ENCODE assay signal across 11 cellular contexts in genomic region chr18:24446953-24447537, GRCh38. TPM values are rescaled to one million over a fixed set of nuclear protein-coding genes. Genes with fewer than 3 reads are reported as not detected.
DNase-seq lines count a peak whose midpoint lies in the region; ATAC-seq and TF ChIP-seq lines count a peak whose summit lies in the region.
"Had no signal": no experiment of that assay in that cellular context is flagged by ENCODE, and none has a peak within 500 bp of the region (broad histone marks: within the 10 kb centered on the region; RNA-seq: fewer than 3 reads in every experiment).

No MANE protein-coding gene starts in this region.

- peaks cover 49% of the 10 kb centered on the region for H3K36me3 Mint-ChIP-seq in effector memory CD8-positive, alpha-beta T cell (ENCODE audit: insufficient read depth)

- no peak overlapping the region for H3K9ac ChIP-seq in PC-3 (ENCODE audit: low read length)

- no peaks in the 10 kb centered on the region for H3K9me3 ChIP-seq in PC-3 (ENCODE audit: low read length)

- peaks cover 64% of the 10 kb centered on the region for H3K36me3 ChIP-seq in PC-3 (ENCODE audit: low read depth, low read length)

- H3K4me3 Mint-ChIP-seq in effector memory CD8-positive, alpha-beta T cell, result no peak overlapping the region
- H3K4me3 Mint-ChIP-seq: activated B cell treated with CpG ODN at 0.5 μM for 24 hours had no signal

- no peaks in the 10 kb centered on the region for H3F3A ChIP-seq in PC-3 (ENCODE audit: low read length, unreplicated experiment)

- intact Hi-C loops in PC-3 (cut with micrococcal nuclease), result loop anchor here (1.0 kb wide), 1 partner anchor 42 kb away; no protein-coding TSS in a partner anchor

- no peak overlapping the region for H3K4me2 ChIP-seq in PC-3 (ENCODE audit: low read length)

- DNase-seq in AG09309 (ENCODE audit: low read depth) (no peak), HCEC 1CT (peak; percentile 17), PC-3 (peak; percentile 33), fibroblast of pulmonary artery (ENCODE audit: low read depth) (no peak), DMS153 (lab: John Stamatoyannopoulos, UW) (no peak), UCSD-AML1 (lab: John Stamatoyannopoulos, UW; ENCODE audit: unreplicated experiment) (no peak)
- DNase-seq in effector memory CD8-positive, alpha-beta T cell, result no peak
- DNase-seq: activated B cell treated with CpG ODN at 0.5 μM for 24 hours; activated gamma-delta T cell treated with Interleukin-2 at 50 U/mL for 16 hours; stimulated activated CD4-positive, alpha-beta T cell treated with anti-CD3 and anti-CD28 coated beads, Interleukin-4, amount 100 ng/mL, for 1 hour had no signal

- no peaks in the 10 kb centered on the region for H3K79me2 ChIP-seq in PC-3 (ENCODE audit: low read length)

- POLR2A ChIA-PET in PC-3 (lab: Charles Lee; ENCODE audit: unreplicated experiment), result interaction anchor here (0.6 kb wide), 1 partner anchor 50 kb away, joined by 3 read pairs; no protein-coding TSS in a partner anchor

- ATAC-seq in PC-3 (peak; percentile 100), HG03565 (IDR thresholded peaks at IDR 0.05; ENCODE audit: unreplicated experiment) (no peak)
- ATAC-seq in effector memory CD8-positive, alpha-beta T cell (replicated peaks), result no peak

- H3K27me3 ChIP-seq in PC-3 (ENCODE audit: low read length), result no peaks in the 10 kb centered on the region

- peak overlapping the region in 1 of 2 donors; percentile 64 for H3K27ac Mint-ChIP-seq in effector memory CD8-positive, alpha-beta T cell
- H3K27ac Mint-ChIP-seq: activated B cell treated with CpG ODN at 0.5 μM for 24 hours had no signal

- no peak overlapping the region for H3K4me3 ChIP-seq in AG09309 (ENCODE audit: control insufficient read depth, low read depth, low read length)
- no peak overlapping the region for H3K4me3 ChIP-seq in PC-3 (ENCODE audit: low read length)
- H3K4me3 ChIP-seq in fibroblast of pulmonary artery (replicated peaks; ENCODE audit: low read depth, low read length), result no peak overlapping the region

- no peaks in the 10 kb centered on the region for H3K4me1 Mint-ChIP-seq in effector memory CD8-positive, alpha-beta T cell (ENCODE audit: low read depth in 2 of 2)

- TF ChIP-seq CTCF in AG09309 (IDR thresholded peaks at IDR 0.05; ENCODE audit: control insufficient read depth, insufficient read depth, low read depth, low read length, missing control alignments) (peak; percentile 21), PC-3 (conservative IDR thresholded peaks at IDR 0.05; ENCODE audit: low read depth, low read length) (peak; percentile 47; the same call in 1 of the 2 replicates), fibroblast of pulmonary artery (IDR thresholded peaks at IDR 0.05; ENCODE audit: low read length, missing control alignments) (peak; percentile 25)

- BruUV-seq in PC-3 (replicated peaks; lab: Mats Ljungman, UMichigan), result no TSS peak

- no peak overlapping the region for H3K27ac ChIP-seq in PC-3 (ENCODE audit: low read length)

- CTCF ChIA-PET in PC-3 (lab: Charles Lee), result interaction anchor here (0.6 to 1.4 kb wide), 5 partner anchors 40 to 1579 kb away, joined by 4 to 38 read pairs (median 7); no protein-coding TSS in a partner anchor

- H3K4me1 ChIP-seq in PC-3 (ENCODE audit: insufficient read depth, low read length), result no peaks in the 10 kb centered on the region

- no peak overlapping the region for H2AFZ ChIP-seq in PC-3 (ENCODE audit: low read length)

- H3K9me2 ChIP-seq in PC-3 (replicated peaks; ENCODE audit: low read length), result no peaks in the 10 kb centered on the region

- H3K27me3 Mint-ChIP-seq in effector memory CD8-positive, alpha-beta T cell, result no peaks in the 10 kb centered on the region
- H3K27me3 Mint-ChIP-seq: activated B cell treated with CpG ODN at 0.5 μM for 24 hours had no signal

- H4K20me1 ChIP-seq in PC-3 (ENCODE audit: low read length), result no peaks in the 10 kb centered on the region

- no peaks in the 10 kb centered on the region for H3K9me3 Mint-ChIP-seq in effector memory CD8-positive, alpha-beta T cell
- H3K9me3 Mint-ChIP-seq: activated B cell treated with CpG ODN at 0.5 μM for 24 hours had no signal

RNA-seq across cellular contexts. Expression of gene HRH4, which starts 13.4 kb away (rescaled TPM):
- not detected in 2 replicates for total RNA-seq in PC-3 (2014; rRNA removed)
- total RNA-seq: activated B cell treated with CpG ODN at 0.5 μM for 24 hours had no signal

RNA-seq across cellular contexts. Expression of gene IMPACT, which starts 20.6 kb away (rescaled TPM):
- 18.8 and 19.9 TPM in 2 replicates for total RNA-seq in PC-3 (2014; rRNA removed)

RNA-seq across cellular contexts. Expression of gene OSBPL1A, which starts 49.4 kb away (rescaled TPM):
- 31.1 and 39.7 TPM in 2 replicates for total RNA-seq in PC-3 (2014; rRNA removed)

Comparison
In these comparisons a context has a peak if more than half of its experiments do, and no peak if none do; other contexts are left out.
1. DNase-seq: peak in HCEC 1CT (single experiment) and PC-3 (single experiment); none in AG09309 (single experiment), fibroblast of pulmonary artery (single experiment), effector memory CD8-positive, alpha-beta T cell (0 of 3), DMS153 (single experiment) and UCSD-AML1 (single experiment).
2. Peak in every context shown above with its lines, with median percentiles within 50 percentile points of each other: CTCF ChIP-seq.